Comparison of ENCODE assay signal across 1 cellular context in the genomic region with DNA sequence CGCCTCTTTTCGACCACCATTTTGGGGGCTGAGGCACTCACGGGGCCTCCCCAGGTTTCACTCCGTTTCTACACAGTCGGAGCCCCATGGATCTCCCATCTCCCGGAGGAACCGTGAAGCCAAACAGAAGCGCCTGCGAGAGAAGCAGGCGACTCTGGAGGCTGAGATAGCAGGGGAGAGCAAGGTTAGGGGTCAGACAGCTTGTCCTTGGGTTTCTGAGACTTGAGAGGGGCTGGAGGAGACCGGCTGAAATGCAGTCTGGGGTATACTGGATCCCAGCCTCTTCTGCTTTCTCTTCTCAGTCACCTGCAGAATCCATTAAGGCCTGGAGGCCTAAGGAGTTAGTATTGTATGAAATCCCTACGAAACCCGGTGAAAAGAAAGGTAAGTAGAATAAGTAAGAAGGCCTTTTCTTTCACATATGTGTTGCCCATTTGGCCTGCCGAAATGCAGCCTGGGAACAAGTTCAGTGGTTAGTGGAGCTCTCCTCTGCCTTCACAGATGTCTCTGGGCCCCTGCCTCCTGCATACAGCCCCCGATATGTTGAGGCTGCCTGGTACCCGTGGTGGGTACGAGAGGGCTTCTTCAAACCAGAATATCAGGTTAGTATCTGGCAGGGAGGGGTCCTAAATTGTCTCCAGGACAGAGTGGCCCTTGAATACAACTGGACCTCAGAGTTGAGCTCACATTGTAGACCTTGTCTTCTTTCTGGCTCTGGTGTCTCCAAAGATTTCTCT.
TF ChIP-seq lines count a peak whose summit lies in the region.

No MANE protein-coding gene starts in this region.

TF ChIP-seq in H1, 55 proteins besides CTCF, POLR2A, EP300 and RAD21:
- TF ChIP-seq CEBPB (IDR thresholded peaks at IDR 0.05; ENCODE audit: low read depth, low read length) (no peak), KDM1A (IDR thresholded peaks at IDR 0.05; ENCODE audit: borderline replicate concordance, low read length) (no peak), SUZ12 (IDR thresholded peaks at IDR 0.05; ENCODE audit: low read length) (no peak), TEAD4 (IDR thresholded peaks at IDR 0.05; ENCODE audit: low read depth, low read length) (no peak), ASH2L (IDR thresholded peaks at IDR 0.05; ENCODE audit: low read length) (no peak), SIN3A (conservative IDR thresholded peaks at IDR 0.05 in 1 of 2, IDR thresholded peaks at IDR 0.05 in 1 of 2; ENCODE audit: low read depth in 1 of 2, low read length in 2 of 2) (no peak), KDM5A (IDR thresholded peaks at IDR 0.05; ENCODE audit: low read length) (no peak), HDAC6 (IDR thresholded peaks at IDR 0.05; ENCODE audit: low read depth, low read length) (no peak), CHD2 (IDR thresholded peaks at IDR 0.05; ENCODE audit: low read length) (no peak), SAP30 (IDR thresholded peaks at IDR 0.05; ENCODE audit: insufficient read depth, insufficient replicate concordance, low read length) (no peak)
- TF ChIP-seq, protein P1, sequence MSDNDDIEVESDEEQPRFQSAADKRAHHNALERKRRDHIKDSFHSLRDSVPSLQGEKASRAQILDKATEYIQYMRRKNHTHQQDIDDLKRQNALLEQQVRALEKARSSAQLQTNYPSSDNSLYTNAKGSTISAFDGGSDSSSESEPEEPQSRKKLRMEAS (IDR thresholded peaks at IDR 0.05): no peak
